ENCODE assay signal across 17 cellular contexts in the genomic region with DNA sequence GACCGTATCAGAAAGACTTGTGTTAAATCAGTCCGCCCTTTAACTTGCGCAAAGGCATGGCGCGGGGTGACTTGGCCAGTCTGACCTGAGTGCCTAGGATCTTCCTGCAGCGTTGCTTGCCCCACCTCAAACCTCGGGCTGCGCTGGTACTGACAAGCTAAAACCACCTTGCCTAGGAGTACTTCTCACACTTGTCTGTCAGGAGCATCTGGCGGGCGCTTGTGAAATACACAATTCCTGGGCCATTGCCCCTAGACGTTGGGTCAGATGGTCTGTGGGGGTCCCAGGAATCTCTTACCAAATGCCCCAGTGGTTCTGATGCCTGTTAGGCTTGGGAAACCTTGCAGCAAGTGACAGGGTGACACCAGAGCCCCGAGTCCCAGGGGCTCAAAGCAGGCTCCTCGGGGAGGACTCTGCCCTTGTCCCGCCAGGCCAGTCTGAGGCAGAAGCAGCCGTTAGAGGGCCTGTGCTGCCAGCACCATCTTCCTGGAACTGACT. TPM values are rescaled to one million over a fixed set of nuclear protein-coding genes. Genes with fewer than 3 reads are reported as not detected.
A peak's percentile ranks its signal among the peaks of the same experiment; 100 is the strongest.
DNase-seq lines count a peak whose midpoint lies in the region; ATAC-seq and TF ChIP-seq lines count a peak whose summit lies in the region.
"Had no signal": no experiment of that assay in that cellular context is flagged by ENCODE, and none has a peak within 500 bp of the region (broad histone marks: within the 10 kb centered on the region; RNA-seq: fewer than 3 reads in every experiment).

No MANE protein-coding gene starts in this region.

- POLR2A ChIA-PET in SK-N-SH (lab: Yijun Ruan, JAX): interaction anchor here (0.5 to 2.1 kb wide), 3 partner anchors 10 to 80 kb away, joined by 3 to 8 read pairs (median 5); a partner anchor contains a TSS

- no peak for TF ChIP-seq EP300 in SK-N-SH (IDR thresholded peaks at IDR 0.05; ENCODE audit: borderline replicate concordance in 1 of 2, low read depth in 1 of 2, low read length in 1 of 2)

- H3K4me2 ChIP-seq in SK-N-SH: no peak overlapping the region

- H3K36me3 Mint-ChIP-seq in natural killer cell treated with Interleukin-12 subunit alpha and Interleukin-12 subunit beta and Interleukin-15 and Interleukin-18, amount 100 ng/mL, for 72 hours: peaks cover 6% of the 10 kb centered on the region
- H3K36me3 Mint-ChIP-seq in natural killer cell (no peaks in the 10 kb centered on the region), brain (peaks cover 29% of the 10 kb centered on the region)

- H3K9me3 Mint-ChIP-seq in natural killer cell treated with Interleukin-12 subunit alpha and Interleukin-12 subunit beta and Interleukin-15 and Interleukin-18, amount 100 ng/mL, for 72 hours: no peaks in the 10 kb centered on the region
- no peaks in the 10 kb centered on the region for H3K9me3 Mint-ChIP-seq in natural killer cell
- no peaks in the 10 kb centered on the region for H3K9me3 Mint-ChIP-seq in brain
- H3K9me3 Mint-ChIP-seq: CD4-positive, alpha-beta T cell had no signal

- 25 to 46% (median 27%) methylated on average over 15 of the region's 15 CpGs for WGBS in psoas muscle, 3 donors
- 92% methylated on average over 12 of the region's 15 CpGs for WGBS in SK-N-SH (ENCODE audit: low lambda C conversion rate)

- no peak overlapping the region for H2AFZ ChIP-seq in SK-N-SH (ENCODE audit: low read depth)

- TF ChIP-seq RAD21 in SK-N-SH (IDR thresholded peaks at IDR 0.05; ENCODE audit: low read length): no peak

- no peaks in the 10 kb centered on the region for H3K9me2 ChIP-seq in SK-N-SH

- H4K20me1 ChIP-seq in SK-N-SH (ENCODE audit: insufficient read depth): peaks cover 83% of the 10 kb centered on the region

- DNase-seq in natural killer cell treated with Interleukin-12 subunit alpha and Interleukin-12 subunit beta and Interleukin-15 and Interleukin-18, amount 100 ng/mL, for 72 hours (ENCODE audit: low spot score): peak; percentile 50
- no peak for DNase-seq in natural killer cell
- peak in 1 of 2 donors; percentile 73 for DNase-seq in psoas muscle
- no peak for DNase-seq in SK-N-SH
- DNase-seq: ACHN; Calu3; IMR-90; Kasumi-1; NCI-H1436 treated with DMSO at 0.1 percent for 48 hours; NCI-H226; NCI-H526; NK-92 treated with Interleukin-12 subunit alpha and Interleukin-12 subunit beta, amount 100 ng/mL, for 24 hours had no signal

- no peak overlapping the region for H3K9ac ChIP-seq in SK-N-SH

- peaks cover 6 to 11% of the 10 kb centered on the region in 2 donors for H3K4me1 Mint-ChIP-seq in natural killer cell treated with Interleukin-12 subunit alpha and Interleukin-12 subunit beta and Interleukin-15 and Interleukin-18, amount 100 ng/mL, for 72 hours (ENCODE audit: low read depth in 2 of 2)
- peaks cover 18 to 24% of the 10 kb centered on the region in 2 donors for H3K4me1 Mint-ChIP-seq in natural killer cell
- H3K4me1 Mint-ChIP-seq in brain: peaks cover 52% of the 10 kb centered on the region

- H3K27me3 ChIP-seq in psoas muscle (ENCODE audit: insufficient read depth in 3 of 3, low read length in 2 of 3) (no peaks in the 10 kb centered on the region), SK-N-SH (ENCODE audit: insufficient read depth) (no peaks in the 10 kb centered on the region)

- H3K9me3 ChIP-seq in psoas muscle (no peaks in the 10 kb centered on the region), SK-N-SH (no peaks in the 10 kb centered on the region)

- H3K4me1 ChIP-seq in psoas muscle (peaks cover 67% of the 10 kb centered on the region), SK-N-SH (ENCODE audit: control insufficient read depth in 1 of 2, insufficient read depth in 2 of 2, low read depth in 1 of 2, low read length in 1 of 2) (peaks cover 0 to 39% of the 10 kb centered on the region in 2 experiments; a peak in 1 of 4 replicates)

- no peak overlapping the region for H3K4me3 Mint-ChIP-seq in natural killer cell treated with Interleukin-12 subunit alpha and Interleukin-12 subunit beta and Interleukin-15 and Interleukin-18, amount 100 ng/mL, for 72 hours
- no peak overlapping the region for H3K4me3 Mint-ChIP-seq in natural killer cell
- H3K4me3 Mint-ChIP-seq in brain: no peak overlapping the region
- H3K4me3 Mint-ChIP-seq: CD4-positive, alpha-beta T cell had no signal

- peaks cover 0 to 12% of the 10 kb centered on the region in 2 donors for H3K36me3 ChIP-seq in psoas muscle (ENCODE audit: insufficient read depth in 1 of 2, low read depth in 1 of 2)
- H3K36me3 ChIP-seq in SK-N-SH (replicated peaks in 1 of 2; ENCODE audit: control insufficient read depth in 1 of 2, insufficient read depth in 2 of 2, low read length in 1 of 2): peaks cover 0 to 19% of the 10 kb centered on the region in 2 experiments

- no peak for TF ChIP-seq CTCF in natural killer cell (IDR thresholded peaks at IDR 0.05)
- TF ChIP-seq CTCF in brain (conservative IDR thresholded peaks at IDR 0.05): no peak
- no peak for TF ChIP-seq CTCF in psoas muscle (IDR thresholded peaks at IDR 0.05)
- no peak for TF ChIP-seq CTCF in SK-N-SH (IDR thresholded peaks at IDR 0.05)

- no peak overlapping the region for H3K27ac Mint-ChIP-seq in natural killer cell treated with Interleukin-12 subunit alpha and Interleukin-12 subunit beta and Interleukin-15 and Interleukin-18, amount 100 ng/mL, for 72 hours
- H3K27ac Mint-ChIP-seq in natural killer cell: no peak overlapping the region
- peak overlapping the region in 3 of 5 experiments; percentile 35 to 80 (median 46) for H3K27ac Mint-ChIP-seq in brain
- H3K27ac Mint-ChIP-seq: CD4-positive, alpha-beta T cell had no signal

- intact Hi-C loops in natural killer cell (cut with micrococcal nuclease): no loop called here
- intact Hi-C loops in psoas muscle (cut with DNase I): loop anchor here (5.0 kb wide), 1 partner anchor 84 kb away; a partner anchor contains a TSS

- ATAC-seq in natural killer cell treated with Interleukin-12 subunit alpha and Interleukin-12 subunit beta and Interleukin-15 and Interleukin-18, amount 100 ng/mL, for 72 hours: no peak
- ATAC-seq in natural killer cell (no peak), psoas muscle (peak; percentile 11 to 55 (median 40)), GM18867 (IDR thresholded peaks at IDR 0.05; ENCODE audit: unreplicated experiment) (no peak), GM18502 (IDR thresholded peaks at IDR 0.05; ENCODE audit: poor library complexity, unreplicated experiment) (no peak)
- ATAC-seq: HCT116 had no signal

- H3K27me3 Mint-ChIP-seq in natural killer cell treated with Interleukin-12 subunit alpha and Interleukin-12 subunit beta and Interleukin-15 and Interleukin-18, amount 100 ng/mL, for 72 hours: no peaks in the 10 kb centered on the region
- no peaks in the 10 kb centered on the region for H3K27me3 Mint-ChIP-seq in natural killer cell (ENCODE audit: low read depth in 2 of 2)
- no peaks in the 10 kb centered on the region for H3K27me3 Mint-ChIP-seq in brain
- H3K27me3 Mint-ChIP-seq: CD4-positive, alpha-beta T cell had no signal

- H3K27ac ChIP-seq in psoas muscle (peak overlapping the region; percentile 67), SK-N-SH (ENCODE audit: low read depth in 2 of 2, low read length in 1 of 2) (no peak overlapping the region)

- peaks cover 52% of the 10 kb centered on the region for H3K79me2 ChIP-seq in SK-N-SH (ENCODE audit: insufficient read depth)

- no peaks in the 10 kb centered on the region for H3F3A ChIP-seq in SK-N-SH (replicated peaks; ENCODE audit: insufficient read depth)

- H3K4me3 ChIP-seq in psoas muscle: no peak overlapping the region
- no peak overlapping the region for H3K4me3 ChIP-seq in SK-N-SH (ENCODE audit: low read depth in 2 of 2, low read length in 1 of 2)

- CTCF ChIA-PET in SK-N-SH (lab: Yijun Ruan, JAX): interaction anchor here (0.5 to 5.4 kb wide), 5 partner anchors 20 to 392 kb away, joined by 3 to 32 read pairs (median 3); no protein-coding TSS in a partner anchor

TF ChIP-seq in SK-N-SH, 30 proteins besides CTCF, POLR2A, EP300 and RAD21 (continues in another document):
- TF ChIP-seq ELF1 (IDR thresholded peaks at IDR 0.05) (no peak), POLR2AphosphoS5 (IDR thresholded peaks at IDR 0.05; ENCODE audit: low read depth, low read length) (no peak), JUND (IDR thresholded peaks at IDR 0.05) (no peak), RFX5 (IDR thresholded peaks at IDR 0.05; ENCODE audit: low read length) (no peak), NFIC (IDR thresholded peaks at IDR 0.05; ENCODE audit: borderline replicate concordance) (no peak), MEF2A (IDR thresholded peaks at IDR 0.05; ENCODE audit: borderline replicate concordance, low read depth) (no peak), GABPA (IDR thresholded peaks at IDR 0.05; ENCODE audit: low read depth) (no peak), TCF12 (IDR thresholded peaks at IDR 0.05) (no peak), TEAD4 (IDR thresholded peaks at IDR 0.05; ENCODE audit: borderline replicate concordance, insufficient read depth) (no peak)

RNA-seq across cellular contexts. Expression of a gene that starts 12.9 kb away (rescaled TPM):
- total RNA-seq in natural killer cell treated with Interleukin-12 subunit alpha and Interleukin-12 subunit beta and Interleukin-15 and Interleukin-18, amount 100 ng/mL, for 72 hours: 10 to 100 TPM; 26.3 to 29.2 TPM
- total RNA-seq in natural killer cell: 10 to 100 TPM; 22.3 to 28.1 (median 23.9) TPM
- 139 TPM for polyA plus RNA-seq in brain (ENCODE audit: insufficient read depth, low read depth, low replicate concordance)
- 10 to 100 TPM; 29.9 to 54.5 (median 49.5) TPM for total RNA-seq in psoas muscle
- 10 to 100 TPM; 47.0 to 95.7 (median 60.3) TPM for polyA plus RNA-seq in psoas muscle
- polyA plus RNA-seq in SK-N-SH (2012; rRNA removed): 9.1 and 9.5 TPM in 2 replicates
- 10.7 and 12.3 TPM in 2 replicates for polyA plus RNA-seq in SK-N-SH (2012; cell fraction: cytosol; rRNA removed)
- polyA plus RNA-seq in SK-N-SH (2012; cell fraction: nucleus; rRNA removed): 6.8 and 9.6 TPM in 2 replicates

Comparison
In these comparisons a context has a peak if more than half of its experiments do, and no peak if none do; other contexts are left out.
1. ATAC-seq: peak in psoas muscle (4 of 4); none in natural killer cell treated with Interleukin-12 subunit alpha and Interleukin-12 subunit beta and Interleukin-15 and Interleukin-18, amount 100 ng/mL, for 72 hours (0 of 2), natural killer cell (0 of 3), GM18867 (single experiment) and GM18502 (single experiment).
2. H3K27ac Mint-ChIP-seq: peak in brain (3 of 5); none in natural killer cell treated with Interleukin-12 subunit alpha and Interleukin-12 subunit beta and Interleukin-15 and Interleukin-18, amount 100 ng/mL, for 72 hours (0 of 2) and natural killer cell (0 of 2).